ENCODE assay signal across 9 cellular contexts in genomic region chr22:50537765-50538164, GRCh38. TPM values are rescaled to one million over a fixed set of nuclear protein-coding genes. Genes with fewer than 3 reads are reported as not detected.
A peak's percentile ranks its signal among the peaks of the same experiment; 100 is the strongest.
DNase-seq lines count a peak whose midpoint lies in the region; ATAC-seq, FAIRE-seq and TF ChIP-seq lines count a peak whose summit lies in the region.
"Had no signal": no experiment of that assay in that cellular context is flagged by ENCODE, and none has a peak within 500 bp of the region (broad histone marks: within the 10 kb centered on the region; RNA-seq: fewer than 3 reads in every experiment).

No MANE protein-coding gene starts in this region.

- H3K4me1 ChIP-seq in ACC112 (ENCODE audit: control insufficient read depth, insufficient read depth, low read length, unreplicated experiment) (peaks cover 32% of the 10 kb centered on the region), keratinocyte (ENCODE audit: control insufficient read depth, extremely low read depth, insufficient read depth, low read length) (peaks cover 42% of the 10 kb centered on the region)

- ATAC-seq in GM19452 (IDR thresholded peaks at IDR 0.05; ENCODE audit: unreplicated experiment) = no peak

- H3K9me3 ChIP-seq in keratinocyte (ENCODE audit: control insufficient read depth, low read depth, low read length) = no peaks in the 10 kb centered on the region

- DNase-seq in RWPE1 (ENCODE audit: low spot score) = no peak
- DNase-seq in keratinocyte (ENCODE audit: low read depth, low spot score) = no peak
- no peak for DNase-seq in AG08395 (ENCODE audit: low spot score)
- DNase-seq in NCI-H524 (lab: John Stamatoyannopoulos, UW) = no peak
- DNase-seq: NCI-H1092 treated with DMSO at 0.1 percent for 48 hours had no signal

- CTCF ChIA-PET in RWPE1 (lab: Yijun Ruan, JAX) = no interaction called here

- dilution Hi-C loops in keratinocyte (cut with MboI; ENCODE audit: extremely low pct_ligation_motif_present, low sequenced_read_pairs) = no loop called here

- POLR2A ChIA-PET in RWPE1 (lab: Yijun Ruan, JAX; ENCODE audit: low non-redundant PET) = interaction anchor here (0.5 kb wide), 1 partner anchor 10 kb away, joined by 4 read pairs; no protein-coding TSS in a partner anchor

- H3K9me1 ChIP-seq in keratinocyte (ENCODE audit: control insufficient read depth, extremely low read depth, insufficient read depth, low read length) = no peaks in the 10 kb centered on the region

- no peaks in the 10 kb centered on the region for H4K20me1 ChIP-seq in keratinocyte (ENCODE audit: control insufficient read depth, extremely low read depth, insufficient read depth, low read length)

- H2AFZ ChIP-seq in ACC112 (ENCODE audit: low read length, unreplicated experiment) (no peak overlapping the region), keratinocyte (ENCODE audit: control insufficient read depth, low read length) (no peak overlapping the region)

- TF ChIP-seq CTCF in RWPE1 (conservative IDR thresholded peaks at IDR 0.05; ENCODE audit: low read depth) = no peak
- no peak for TF ChIP-seq CTCF in keratinocyte (optimal IDR thresholded peaks at IDR 0.05 in 1 of 3, IDR thresholded peaks at IDR 0.05 in 1 of 3, conservative IDR thresholded peaks at IDR 0.05 in 1 of 3; ENCODE audit: extremely low read depth in 1 of 3, insufficient read depth in 2 of 3, low read length in 3 of 3)

- no peak overlapping the region for H3K4me3 ChIP-seq in ACC112 (ENCODE audit: low read depth, low read length)
- no peak overlapping the region for H3K4me3 ChIP-seq in keratinocyte (ENCODE audit: control insufficient read depth in 2 of 3, extremely low read depth in 1 of 3, insufficient read depth in 2 of 3, low read depth in 1 of 3, low read length in 3 of 3)

- H3K27me3 ChIP-seq in ACC112 (ENCODE audit: insufficient read depth, low read length) = no peaks in the 10 kb centered on the region
- no peaks in the 10 kb centered on the region for H3K27me3 ChIP-seq in keratinocyte (ENCODE audit: control insufficient read depth, extremely low read depth, insufficient read depth, low read length)

- H3K4me2 ChIP-seq in keratinocyte (ENCODE audit: control insufficient read depth, extremely low read depth, insufficient read depth, low read depth, low read length) = no peak overlapping the region

- no peaks in the 10 kb centered on the region for H3K79me2 ChIP-seq in ACC112 (ENCODE audit: control insufficient read depth, insufficient read depth, low read length, unreplicated experiment)
- H3K79me2 ChIP-seq in keratinocyte (ENCODE audit: control insufficient read depth, insufficient read depth, low read length) = no peaks in the 10 kb centered on the region

- H3K9ac ChIP-seq in keratinocyte (ENCODE audit: control insufficient read depth, extremely low read depth, insufficient read depth, low read length) = no peak overlapping the region

- peak overlapping the region; percentile 100 for H3K27ac ChIP-seq in ACC112 (ENCODE audit: low read depth, low read length)
- peak overlapping the region; percentile 96 for H3K27ac ChIP-seq in RWPE1
- peak overlapping the region; percentile 29 for H3K27ac ChIP-seq in keratinocyte (ENCODE audit: control insufficient read depth, insufficient read depth, low read length)

- H3K36me3 ChIP-seq in ACC112 (ENCODE audit: insufficient read depth, low read length) = no peaks in the 10 kb centered on the region
- no peaks in the 10 kb centered on the region for H3K36me3 ChIP-seq in keratinocyte (ENCODE audit: control insufficient read depth in 2 of 2, extremely low read depth in 1 of 2, insufficient read depth in 2 of 2, low read length in 2 of 2)

- no peak for FAIRE-seq in keratinocyte (lab: Jason Lieb, UNC)
- FAIRE-seq: D721Med, frontal cortex had no signal

RNA-seq across cellular contexts. Expression of gene KLHDC7B, which starts 7.9 kb away (rescaled TPM):
- 0.01 to 0.08 TPM in 2 of 3 replicates, not detected in the other for polyA plus RNA-seq in keratinocyte
- polyA plus RNA-seq in keratinocyte (2011; ENCODE audit: low read depth) = not detected
- 0.01 and 0.06 TPM in 2 replicates for polyA plus RNA-seq in keratinocyte (2011; cell fraction: cytosol; rRNA removed)
- polyA plus RNA-seq in keratinocyte (2011; cell fraction: nucleus; rRNA removed) = 0.19 and 0.45 TPM in 2 replicates
- 0.02 and 0.85 TPM in 2 replicates for polyA plus RNA-seq in keratinocyte (2012; ENCODE audit: low replicate concordance)
- 0.07 to 0.10 TPM in 2 of 3 replicates, not detected in the other for polyA minus RNA-seq in keratinocyte
- not detected for polyA minus RNA-seq in keratinocyte (2011; cell fraction: cytosol; rRNA and poly(A)+ RNA removed)
- 0.16 and 0.32 TPM in 2 replicates for polyA minus RNA-seq in keratinocyte (2011; cell fraction: nucleus; rRNA and poly(A)+ RNA removed)

RNA-seq across cellular contexts. Expression of gene TYMP, which starts 8.0 kb away (rescaled TPM):
- polyA plus RNA-seq in keratinocyte = 25.5 to 121 TPM (median 40.3 TPM) in 3 replicates
- 14.1 TPM for polyA plus RNA-seq in keratinocyte (2011; ENCODE audit: low read depth)
- polyA plus RNA-seq in keratinocyte (2011; cell fraction: cytosol; rRNA removed) = 16.7 and 59.2 TPM in 2 replicates
- polyA plus RNA-seq in keratinocyte (2011; cell fraction: nucleus; rRNA removed) = 85.4 and 113 TPM in 2 replicates
- 30.9 and 50.7 TPM in 2 replicates for polyA plus RNA-seq in keratinocyte (2012; ENCODE audit: low replicate concordance)
- 18.9 to 60.1 TPM (median 23.8 TPM) in 3 replicates for polyA minus RNA-seq in keratinocyte
- 106 TPM for polyA minus RNA-seq in keratinocyte (2011; cell fraction: cytosol; rRNA and poly(A)+ RNA removed)
- polyA minus RNA-seq in keratinocyte (2011; cell fraction: nucleus; rRNA and poly(A)+ RNA removed) = 59.4 and 61.2 TPM in 2 replicates

RNA-seq across cellular contexts. Expression of gene SCO2, which starts 12.4 kb away (rescaled TPM):
- polyA plus RNA-seq in keratinocyte = 1.9 to 4.3 TPM (median 2.4 TPM) in 3 replicates
- not detected for polyA plus RNA-seq in keratinocyte (2011; ENCODE audit: low read depth)
- polyA plus RNA-seq in keratinocyte (2011; cell fraction: cytosol; rRNA removed) = 2.5 and 2.6 TPM in 2 replicates
- polyA plus RNA-seq in keratinocyte (2011; cell fraction: nucleus; rRNA removed) = 3.5 and 7.0 TPM in 2 replicates
- 2.2 and 5.1 TPM in 2 replicates for polyA plus RNA-seq in keratinocyte (2012; ENCODE audit: low replicate concordance)
- polyA minus RNA-seq in keratinocyte = 1.4 to 2.1 TPM (median 1.5 TPM) in 3 replicates
- polyA minus RNA-seq in keratinocyte (2011; cell fraction: cytosol; rRNA and poly(A)+ RNA removed) = 9.8 TPM
- 1.3 and 1.9 TPM in 2 replicates for polyA minus RNA-seq in keratinocyte (2011; cell fraction: nucleus; rRNA and poly(A)+ RNA removed)

RNA-seq across cellular contexts. Expression of gene SYCE3, which starts 25.0 kb away (rescaled TPM):
- 0.17 to 0.36 TPM in 2 of 3 replicates, not detected in the other for polyA plus RNA-seq in keratinocyte
- polyA plus RNA-seq in keratinocyte (2011; ENCODE audit: low read depth) = 3.3 TPM
- polyA plus RNA-seq in keratinocyte (2011; cell fraction: cytosol; rRNA removed) = 0.55 and 0.82 TPM in 2 replicates
- 1.1 TPM in 1 of 2 replicates, not detected in the other for polyA plus RNA-seq in keratinocyte (2011; cell fraction: nucleus; rRNA removed)
- 0.92 TPM in 1 of 2 replicates, not detected in the other for polyA plus RNA-seq in keratinocyte (2012; ENCODE audit: low replicate concordance)
- not detected in 3 replicates for polyA minus RNA-seq in keratinocyte
- polyA minus RNA-seq in keratinocyte (2011; cell fraction: cytosol; rRNA and poly(A)+ RNA removed) = not detected
- polyA minus RNA-seq in keratinocyte (2011; cell fraction: nucleus; rRNA and poly(A)+ RNA removed) = not detected in 2 replicates

RNA-seq across cellular contexts. Expression of gene NCAPH2, which starts 29.7 kb away (rescaled TPM):
- 11.0 to 16.4 TPM (median 11.4 TPM) in 3 replicates for polyA plus RNA-seq in keratinocyte
- 7.2 TPM for polyA plus RNA-seq in keratinocyte (2011; ENCODE audit: low read depth)
- 7.3 and 9.1 TPM in 2 replicates for polyA plus RNA-seq in keratinocyte (2011; cell fraction: cytosol; rRNA removed)
- 18.5 and 20.4 TPM in 2 replicates for polyA plus RNA-seq in keratinocyte (2011; cell fraction: nucleus; rRNA removed)
- 11.4 and 22.5 TPM in 2 replicates for polyA plus RNA-seq in keratinocyte (2012; ENCODE audit: low replicate concordance)
- 12.1 to 31.3 TPM (median 15.6 TPM) in 3 replicates for polyA minus RNA-seq in keratinocyte
- 25.3 TPM for polyA minus RNA-seq in keratinocyte (2011; cell fraction: cytosol; rRNA and poly(A)+ RNA removed)
- polyA minus RNA-seq in keratinocyte (2011; cell fraction: nucleus; rRNA and poly(A)+ RNA removed) = 7.0 and 7.7 TPM in 2 replicates

Comparison
In these comparisons a context has a peak if more than half of its experiments do, and no peak if none do; other contexts are left out.
1. H3K27ac ChIP-seq: peak in every context shown above with its lines; median percentile 100 in ACC112; 96 in RWPE1; 29 in keratinocyte.